Comparison of ENCODE assay signal across 8 cellular contexts in the genomic region with DNA sequence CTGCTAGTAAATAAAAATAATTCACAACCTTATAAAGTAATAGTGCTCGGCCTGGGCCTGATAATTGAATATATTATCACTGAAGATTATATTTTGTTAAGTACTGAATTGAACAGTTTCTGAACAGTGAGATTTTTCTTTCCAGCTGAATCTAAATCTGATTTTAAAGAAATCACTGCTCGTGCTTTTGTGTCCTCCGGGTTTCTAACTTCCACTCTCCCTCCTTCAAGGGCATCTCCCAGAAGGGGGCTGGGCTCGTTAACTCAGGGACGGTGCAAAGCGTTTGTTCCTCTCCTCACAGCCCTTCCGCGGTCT. TPM values are rescaled to one million over a fixed set of nuclear protein-coding genes. Genes with fewer than 3 reads are reported as not detected.
DNase-seq lines count a peak whose midpoint lies in the region; ATAC-seq and TF ChIP-seq lines count a peak whose summit lies in the region.

No MANE protein-coding gene starts in this region.

- intact Hi-C loops in adrenal gland (cut with DNase I) = loop anchor here (10.0 kb wide), 2 partner anchors 115 to 125 kb away; no protein-coding TSS in a partner anchor

- ATAC-seq in GM21529 (IDR thresholded peaks at IDR 0.05; ENCODE audit: unreplicated experiment) = no peak

- TF ChIP-seq POLR2A in adrenal gland (IDR thresholded peaks at IDR 0.05) = no peak

- no peak for DNase-seq in T-helper 1 cell
- DNase-seq in adrenal gland = no peak
- no peak for DNase-seq in cerebellar nuclear complex (lab: John Stamatoyannopoulos, UW)
- DNase-seq in inferior parietal cortex (ENCODE audit: extremely low spot score) = no peak

- peak overlapping the region in 2 of 4 donors; percentile 58 to 69 for H3K4me3 ChIP-seq in adrenal gland

- H3K36me3 ChIP-seq in adrenal gland (replicated peaks in 1 of 2) = no peaks in the 10 kb centered on the region

- peaks cover 20 to 33% of the 10 kb centered on the region in 2 donors for H3K4me1 ChIP-seq in adrenal gland (replicated peaks in 1 of 2)

- H3K27me3 ChIP-seq in adrenal gland (no peaks in the 10 kb centered on the region), layer of hippocampus (ENCODE audit: control insufficient read depth, insufficient read depth, low read length) (no peaks in the 10 kb centered on the region)

- WGBS in adrenal gland, 4 donors = 2 to 5% (median 3%) methylated on average over 8 of the region's 8 CpGs

- H3K27me3 Mint-ChIP-seq in T-helper 1 cell treated with Interleukin-12 subunit alpha and Interleukin-12 subunit beta and Interleukin-4 antibody, amounts not matched to agents 30 μg/mL and 1 μg/mL, for 36 hours (ENCODE audit: low read depth) = peaks cover 8% of the 10 kb centered on the region

- H3K36me3 Mint-ChIP-seq in T-helper 1 cell treated with Interleukin-12 subunit alpha and Interleukin-12 subunit beta and Interleukin-4 antibody, amounts not matched to agents 30 μg/mL and 1 μg/mL, for 36 hours (ENCODE audit: low read depth) = no peaks in the 10 kb centered on the region

- H3K4me1 Mint-ChIP-seq in T-helper 1 cell treated with Interleukin-12 subunit alpha and Interleukin-12 subunit beta and Interleukin-4 antibody, amounts not matched to agents 30 μg/mL and 1 μg/mL, for 36 hours (ENCODE audit: low read depth) = peaks cover 19% of the 10 kb centered on the region

- no peaks in the 10 kb centered on the region for H3K9me3 ChIP-seq in adrenal gland (replicated peaks in 1 of 3)

- no peaks in the 10 kb centered on the region for H3K9me3 Mint-ChIP-seq in T-helper 1 cell treated with Interleukin-12 subunit alpha and Interleukin-12 subunit beta and Interleukin-4 antibody, amounts not matched to agents 30 μg/mL and 1 μg/mL, for 36 hours

- H3K4me3 Mint-ChIP-seq in T-helper 1 cell treated with Interleukin-12 subunit alpha and Interleukin-12 subunit beta and Interleukin-4 antibody, amounts not matched to agents 30 μg/mL and 1 μg/mL, for 36 hours = peak overlapping the region; percentile 88

- peak overlapping the region; percentile 55 for H3K27ac Mint-ChIP-seq in T-helper 1 cell treated with Interleukin-12 subunit alpha and Interleukin-12 subunit beta and Interleukin-4 antibody, amounts not matched to agents 30 μg/mL and 1 μg/mL, for 36 hours

- H3K27ac ChIP-seq in adrenal gland (peak overlapping the region; percentile 96 to 100 (median 99)), layer of hippocampus (ENCODE audit: low read depth, low read length) (peak overlapping the region; percentile 98), temporal lobe (ENCODE audit: low read depth, low read length) (peak overlapping the region; percentile 93)

- no peak for TF ChIP-seq CTCF in adrenal gland (IDR thresholded peaks at IDR 0.05)

RNA-seq across cellular contexts. Expression of gene KIF1B, which starts 0.8 kb away (rescaled TPM):
- total RNA-seq in adrenal gland = 10 to 100 TPM; 34.1 to 66.3 (median 50.2) TPM
- polyA plus RNA-seq in adrenal gland = 10 to 100 TPM; 12.9 to 35.8 (median 16.1) TPM
- total RNA-seq in temporal lobe = 255 TPM
